In the genomic region with DNA sequence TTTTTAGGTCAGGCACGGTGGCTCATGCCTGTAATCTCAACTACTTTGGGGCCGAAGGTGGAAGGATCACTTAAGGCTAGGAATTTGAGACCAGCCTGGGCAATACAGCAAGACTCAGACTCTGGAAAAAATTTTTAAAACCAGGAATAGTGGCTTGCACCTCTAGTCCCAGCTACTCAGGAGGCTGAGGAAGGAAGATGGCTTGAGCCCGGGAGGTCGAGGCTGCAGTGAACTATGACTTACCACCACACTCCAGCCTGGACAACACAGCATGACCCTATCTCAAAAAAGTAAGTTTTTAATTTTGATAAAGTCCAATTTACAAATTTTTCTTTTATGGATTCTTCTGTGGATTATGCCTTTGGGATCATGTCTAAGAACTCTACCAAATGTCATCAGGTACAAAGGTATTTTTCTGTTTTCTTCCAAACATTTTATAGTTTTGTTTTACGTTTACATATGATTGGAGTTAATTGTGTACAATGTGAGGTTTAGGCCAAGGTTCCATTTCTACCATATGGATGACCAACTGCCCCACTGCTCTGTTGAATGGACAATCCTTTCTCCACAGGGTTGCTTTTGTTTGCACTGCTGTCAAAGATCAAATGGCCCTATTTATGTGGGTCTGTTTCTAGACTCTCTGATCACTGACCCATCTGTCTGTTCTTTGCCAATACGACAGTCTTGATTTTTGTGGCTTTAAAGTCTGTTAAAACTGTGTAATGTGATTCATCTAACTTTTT, we compare ENCODE assay signal across 2 cellular contexts.
A peak's percentile ranks its signal among the peaks of the same experiment; 100 is the strongest.
TF ChIP-seq lines count a peak whose summit lies in the region.

No MANE protein-coding gene starts in this region.

TF ChIP-seq in IMR-90, 13 proteins besides CTCF, POLR2A, EP300 and RAD21:
- TF ChIP-seq RFX5 (IDR thresholded peaks at IDR 0.05; ENCODE audit: low read depth, low read length) (no peak), CEBPB (IDR thresholded peaks at IDR 0.05; ENCODE audit: low read depth, low read length) (no peak), RCOR1 (IDR thresholded peaks at IDR 0.05; ENCODE audit: insufficient replicate concordance, low read length) (no peak), BHLHE40 (IDR thresholded peaks at IDR 0.05; ENCODE audit: low read depth, low read length) (no peak), ELK1 (IDR thresholded peaks at IDR 0.05; ENCODE audit: borderline replicate concordance, low read depth, low read length) (no peak), FOS (IDR thresholded peaks at IDR 0.05; ENCODE audit: low read depth, low read length) (no peak), CHD1 (IDR thresholded peaks at IDR 0.05; ENCODE audit: low read depth, low read length) (no peak), MAFK (IDR thresholded peaks at IDR 0.05; ENCODE audit: low read depth, low read length) (no peak)
- TF ChIP-seq, protein P1, sequence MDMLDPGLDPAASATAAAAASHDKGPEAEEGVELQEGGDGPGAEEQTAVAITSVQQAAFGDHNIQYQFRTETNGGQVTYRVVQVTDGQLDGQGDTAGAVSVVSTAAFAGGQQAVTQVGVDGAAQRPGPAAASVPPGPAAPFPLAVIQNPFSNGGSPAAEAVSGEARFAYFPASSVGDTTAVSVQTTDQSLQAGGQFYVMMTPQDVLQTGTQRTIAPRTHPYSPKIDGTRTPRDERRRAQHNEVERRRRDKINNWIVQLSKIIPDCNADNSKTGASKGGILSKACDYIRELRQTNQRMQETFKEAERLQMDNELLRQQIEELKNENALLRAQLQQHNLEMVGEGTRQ (IDR thresholded peaks at IDR 0.05; ENCODE audit: low read depth, low read length), result no peak

TF ChIP-seq in K562, 482 proteins besides CTCF, POLR2A, EP300 and RAD21:
- TF ChIP-seq MEF2A (IDR thresholded peaks at IDR 0.05; ENCODE audit: control insufficient read depth, low read depth, low read length) (no peak), RBFOX2 (IDR thresholded peaks at IDR 0.05; ENCODE audit: low read depth, low read length) (peak; percentile 6; the same call in 1 of the 2 replicates), ZNF121 (CRISPR knock-in tag; conservative IDR thresholded peaks at IDR 0.05) (peak; percentile 95), POLR2B (IDR thresholded peaks at IDR 0.05; ENCODE audit: low read depth, partially characterized antibody) (peak; percentile 8), RBM25 (IDR thresholded peaks at IDR 0.05; ENCODE audit: low read depth, low read length, severe bottlenecking) (peak; percentile 54)
TF ChIP-seq in K562: peak in this region for 4.
